In genomic region chr7:129828989-129829676, GRCh38 we compare ENCODE assay signal across 10 cellular contexts.
DNase-seq lines count a peak whose midpoint lies in the region; ATAC-seq and TF ChIP-seq lines count a peak whose summit lies in the region.
"Had no signal": no experiment of that assay in that cellular context is flagged by ENCODE, and none has a peak within 500 bp of the region (broad histone marks: within the 10 kb centered on the region; RNA-seq: fewer than 3 reads in every experiment).

No MANE protein-coding gene starts in this region.

- H4K20me1 ChIP-seq in mammary epithelial cell (ENCODE audit: insufficient read depth, low read length), result no peaks in the 10 kb centered on the region
- no peaks in the 10 kb centered on the region for H4K20me1 ChIP-seq in OCI-LY1 (ENCODE audit: insufficient read depth, low read length)

- DNase-seq in mammary epithelial cell (peak; percentile 31), MCF 10A (ENCODE audit: unreplicated experiment) (no peak), epithelial cell of esophagus (ENCODE audit: low read depth) (peak; percentile 63), testis (no peak), GM03348 (ENCODE audit: low spot score) (no peak), left ventricle myocardium superior (no peak)

- no peaks in the 10 kb centered on the region for H3K9me3 ChIP-seq in mammary epithelial cell (replicated peaks; ENCODE audit: insufficient read depth, low read length)
- no peaks in the 10 kb centered on the region for H3K9me3 ChIP-seq in OCI-LY1 (ENCODE audit: low read length)
- H3K9me3 ChIP-seq in testis, result no peaks in the 10 kb centered on the region
- H3K9me3 ChIP-seq: esophagus muscularis mucosa had no signal

- WGBS in mammary epithelial cell (ENCODE audit: low coverage, missing lambda C conversion rate), result 92% methylated on average over 11 of the region's 12 CpGs
- 83 to 91% methylated on average over 8 to 12 of the region's 12 CpGs for WGBS in testis, 2 donors

- H3F3A ChIP-seq in OCI-LY1 (ENCODE audit: insufficient read depth, low read length), result peaks cover 8% of the 10 kb centered on the region; the same call in 1 of the 2 replicates

- no peaks in the 10 kb centered on the region for H3K9me2 ChIP-seq in OCI-LY1 (ENCODE audit: low read depth, low read length)

- dilution Hi-C loops in mammary epithelial cell (cut with HindIII; ENCODE audit: low sequenced_read_pairs), result no loop called here

- intact Hi-C loops in mammary epithelial cell (cut with micrococcal nuclease) (loop anchor here (5.0 to 10.0 kb wide), 3 partner anchors 327 to 926 kb away; partner anchors contain the start of gene SMKR1), MCF 10A (cut with micrococcal nuclease) (no loop called here), testis (cut with DNase I; ENCODE audit: low total_unique reads) (loop anchor here (10.0 kb wide), 2 partner anchors 164 to 176 kb away; no protein-coding TSS in a partner anchor), left ventricle myocardium superior (cut with micrococcal nuclease) (no loop called here)

- in situ Hi-C loops in mammary epithelial cell (cut with MboI; ENCODE audit: low sequenced_read_pairs in 2 of 2), result loop anchor here (5.0 to 25.0 kb wide), 2 partner anchors 172 to 183 kb away; no protein-coding TSS in a partner anchor

- H3K36me3 ChIP-seq in mammary epithelial cell (ENCODE audit: insufficient read depth, low read length), result no peaks in the 10 kb centered on the region
- peaks cover 23% of the 10 kb centered on the region; the same call in 1 of the 2 replicates for H3K36me3 ChIP-seq in OCI-LY1 (ENCODE audit: insufficient read depth, low read length)
- no peaks in the 10 kb centered on the region for H3K36me3 ChIP-seq in testis (ENCODE audit: low read depth, missing control alignments)

- H3K27ac ChIP-seq in mammary epithelial cell (ENCODE audit: insufficient read depth, low read depth, low read length) (peak overlapping the region; percentile 77), OCI-LY1 (ENCODE audit: low read depth, low read length, poor library complexity, severe bottlenecking) (peak overlapping the region; percentile 61), testis (peak overlapping the region; percentile 40 to 81)

- H3K27ac Mint-ChIP-seq in MCF 10A (ENCODE audit: low read depth, unreplicated experiment), result no peak overlapping the region

- no peak for TF ChIP-seq CTCF in mammary epithelial cell (conservative IDR thresholded peaks at IDR 0.05 in 1 of 2, IDR thresholded peaks at IDR 0.05 in 1 of 2; ENCODE audit: extremely low read depth in 1 of 2, insufficient read depth in 1 of 2, low read depth in 1 of 2, low read length in 2 of 2)
- no peak for TF ChIP-seq CTCF in MCF 10A (IDR thresholded peaks at IDR 0.05; ENCODE audit: unreplicated experiment)
- TF ChIP-seq CTCF in OCI-LY1 (IDR thresholded peaks at IDR 0.05; ENCODE audit: low read length), result no peak
- no peak for TF ChIP-seq CTCF in epithelial cell of esophagus (IDR thresholded peaks at IDR 0.05; ENCODE audit: insufficient read depth, low read depth, low read length, missing control alignments)
- no peak for TF ChIP-seq CTCF in testis (IDR thresholded peaks at IDR 0.05)

- H3K4me3 ChIP-seq in mammary epithelial cell (replicated peaks in 1 of 3; ENCODE audit: insufficient read depth in 1 of 3, low read depth in 2 of 3, low read length in 3 of 3) (no peak overlapping the region), OCI-LY1 (ENCODE audit: low read depth, low read length, poor library complexity, severe bottlenecking) (no peak overlapping the region), epithelial cell of esophagus (ENCODE audit: low read length) (no peak overlapping the region), testis (no peak overlapping the region)

- H3K9ac ChIP-seq in mammary epithelial cell (ENCODE audit: insufficient read depth, low read length) (no peak overlapping the region), OCI-LY1 (ENCODE audit: low read length) (no peak overlapping the region)

- POLR2A ChIA-PET in MCF 10A (lab: Yijun Ruan, JAX), result interaction anchor here (0.7 to 4.1 kb wide), 11 partner anchors 16 to 181 kb away, joined by 3 to 28 read pairs (median 8); no protein-coding TSS in a partner anchor

- TF ChIP-seq POLR2A in testis (IDR thresholded peaks at IDR 0.05), result no peak

- CTCF ChIA-PET in mammary epithelial cell (lab: Charles Lee; ENCODE audit: low non-redundant PET) (interaction anchor here (0.6 kb wide), 2 partner anchors 101 to 184 kb away, joined by 3 read pairs; no protein-coding TSS in a partner anchor), MCF 10A (lab: Yijun Ruan, JAX) (interaction anchor here (0.5 to 4.2 kb wide), 25 partner anchors 8 to 941 kb away, joined by 3 to 66 read pairs (median 4); no protein-coding TSS in a partner anchor)

- BruUV-seq in mammary epithelial cell (replicated peaks; lab: Mats Ljungman, UMichigan) (no TSS peak), MCF 10A (replicated peaks; lab: Mats Ljungman, UMichigan) (no TSS peak)

- peaks cover 64% of the 10 kb centered on the region for H3K36me3 Mint-ChIP-seq in MCF 10A (ENCODE audit: insufficient read depth, unreplicated experiment)

- no peaks in the 10 kb centered on the region for H3K9me3 Mint-ChIP-seq in MCF 10A (ENCODE audit: unreplicated experiment)
- H3K9me3 Mint-ChIP-seq: CD4-positive, alpha-beta T cell had no signal

- no peaks in the 10 kb centered on the region for H3K27me3 ChIP-seq in mammary epithelial cell (ENCODE audit: insufficient read depth, low read length)
- H3K27me3 ChIP-seq in OCI-LY1 (ENCODE audit: insufficient read depth, low read length), result no peaks in the 10 kb centered on the region
- no peaks in the 10 kb centered on the region for H3K27me3 ChIP-seq in testis
- H3K27me3 ChIP-seq: esophagus muscularis mucosa had no signal

- no peak overlapping the region for H3K4me3 Mint-ChIP-seq in MCF 10A (ENCODE audit: unreplicated experiment)
- H3K4me3 Mint-ChIP-seq: CD4-positive, alpha-beta T cell had no signal

- no peak overlapping the region for H2AFZ ChIP-seq in mammary epithelial cell (ENCODE audit: low read depth, low read length)
- no peak overlapping the region for H2AFZ ChIP-seq in OCI-LY1 (ENCODE audit: low read length)

- H3K4me1 ChIP-seq in mammary epithelial cell (ENCODE audit: insufficient read depth, low read length) (peaks cover 44% of the 10 kb centered on the region), OCI-LY1 (ENCODE audit: insufficient read depth, low read length, severe bottlenecking) (peaks cover 52% of the 10 kb centered on the region), testis (peaks cover 38% of the 10 kb centered on the region)

- H3K4me2 ChIP-seq in mammary epithelial cell (ENCODE audit: insufficient read depth, low read depth, low read length) (no peak overlapping the region), OCI-LY1 (ENCODE audit: low read length) (no peak overlapping the region)

- H3K79me2 ChIP-seq in mammary epithelial cell (ENCODE audit: insufficient read depth, low read length) (no peaks in the 10 kb centered on the region), OCI-LY1 (ENCODE audit: insufficient read depth, low read length) (no peaks in the 10 kb centered on the region)

- H3K4me1 Mint-ChIP-seq in MCF 10A (ENCODE audit: insufficient read depth, unreplicated experiment), result peaks cover 40% of the 10 kb centered on the region

- no peaks in the 10 kb centered on the region for H3K27me3 Mint-ChIP-seq in MCF 10A (ENCODE audit: insufficient read depth, unreplicated experiment)
- H3K27me3 Mint-ChIP-seq: CD4-positive, alpha-beta T cell had no signal

- ATAC-seq in left ventricle myocardium superior, result no peak
- ATAC-seq in HG02938 (IDR thresholded peaks at IDR 0.05; ENCODE audit: unreplicated experiment), result no peak

Comparison
In these comparisons a context has a peak if more than half of its experiments do, and no peak if none do; other contexts are left out.
1. DNase-seq: peak in mammary epithelial cell (single experiment) and epithelial cell of esophagus (single experiment); none in MCF 10A (single experiment), testis (single experiment), GM03348 (single experiment) and left ventricle myocardium superior (single experiment).
2. intact Hi-C loops: an anchor here in mammary epithelial cell (5.0 to 10.0 kb wide) and testis (10.0 kb wide); none called in MCF 10A and left ventricle myocardium superior.
3. Peak in every context shown above with its lines, with median percentiles within 50 percentile points of each other: H3K27ac ChIP-seq.